ENCODE assay signal across 1 cellular context in the genomic region with DNA sequence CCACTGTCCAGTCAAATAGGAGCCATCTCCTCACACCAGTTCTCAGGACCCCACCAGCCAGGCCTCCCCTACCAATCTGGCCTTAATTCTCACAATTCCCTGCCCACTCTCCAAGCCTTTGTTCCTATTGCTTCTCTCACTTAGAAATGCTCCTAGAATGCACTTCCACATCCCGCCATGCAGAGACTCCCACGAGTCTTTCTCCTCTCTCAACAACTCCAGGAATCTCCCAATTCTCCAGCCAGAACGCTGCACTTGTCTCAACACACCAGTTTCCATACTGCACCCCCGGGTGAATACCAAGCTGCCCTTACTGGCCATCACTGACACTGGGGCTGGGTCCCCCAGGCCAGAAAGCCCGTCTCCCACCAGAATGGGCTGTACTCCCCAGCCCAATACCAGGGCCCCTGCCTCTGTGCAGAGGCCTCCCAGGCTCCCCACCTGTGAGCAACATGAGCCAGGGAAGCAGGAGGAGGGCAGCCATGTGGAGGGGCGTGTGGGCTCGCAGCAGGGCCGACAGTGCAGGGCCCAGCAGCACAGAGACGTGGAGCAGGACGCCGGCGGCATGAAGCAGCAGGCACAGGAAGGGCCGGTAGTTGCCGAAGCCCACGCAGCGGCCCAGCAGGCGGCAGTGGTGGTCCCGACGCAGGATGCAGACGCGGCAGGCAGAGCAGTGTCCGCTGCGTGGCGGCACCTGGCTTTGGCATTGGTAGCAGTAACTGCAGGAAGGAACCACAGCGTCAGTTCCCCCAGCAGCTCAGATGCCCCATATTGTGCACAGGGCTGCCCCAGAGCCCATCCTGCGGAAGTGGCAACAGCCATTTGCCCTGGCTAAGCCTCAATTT.
TF ChIP-seq lines count a peak whose summit lies in the region.

No MANE protein-coding gene starts in this region.

TF ChIP-seq in SK-N-SH, 30 proteins besides CTCF, POLR2A, EP300 and RAD21 (continued from another document):
- TF ChIP-seq, protein P1, sequence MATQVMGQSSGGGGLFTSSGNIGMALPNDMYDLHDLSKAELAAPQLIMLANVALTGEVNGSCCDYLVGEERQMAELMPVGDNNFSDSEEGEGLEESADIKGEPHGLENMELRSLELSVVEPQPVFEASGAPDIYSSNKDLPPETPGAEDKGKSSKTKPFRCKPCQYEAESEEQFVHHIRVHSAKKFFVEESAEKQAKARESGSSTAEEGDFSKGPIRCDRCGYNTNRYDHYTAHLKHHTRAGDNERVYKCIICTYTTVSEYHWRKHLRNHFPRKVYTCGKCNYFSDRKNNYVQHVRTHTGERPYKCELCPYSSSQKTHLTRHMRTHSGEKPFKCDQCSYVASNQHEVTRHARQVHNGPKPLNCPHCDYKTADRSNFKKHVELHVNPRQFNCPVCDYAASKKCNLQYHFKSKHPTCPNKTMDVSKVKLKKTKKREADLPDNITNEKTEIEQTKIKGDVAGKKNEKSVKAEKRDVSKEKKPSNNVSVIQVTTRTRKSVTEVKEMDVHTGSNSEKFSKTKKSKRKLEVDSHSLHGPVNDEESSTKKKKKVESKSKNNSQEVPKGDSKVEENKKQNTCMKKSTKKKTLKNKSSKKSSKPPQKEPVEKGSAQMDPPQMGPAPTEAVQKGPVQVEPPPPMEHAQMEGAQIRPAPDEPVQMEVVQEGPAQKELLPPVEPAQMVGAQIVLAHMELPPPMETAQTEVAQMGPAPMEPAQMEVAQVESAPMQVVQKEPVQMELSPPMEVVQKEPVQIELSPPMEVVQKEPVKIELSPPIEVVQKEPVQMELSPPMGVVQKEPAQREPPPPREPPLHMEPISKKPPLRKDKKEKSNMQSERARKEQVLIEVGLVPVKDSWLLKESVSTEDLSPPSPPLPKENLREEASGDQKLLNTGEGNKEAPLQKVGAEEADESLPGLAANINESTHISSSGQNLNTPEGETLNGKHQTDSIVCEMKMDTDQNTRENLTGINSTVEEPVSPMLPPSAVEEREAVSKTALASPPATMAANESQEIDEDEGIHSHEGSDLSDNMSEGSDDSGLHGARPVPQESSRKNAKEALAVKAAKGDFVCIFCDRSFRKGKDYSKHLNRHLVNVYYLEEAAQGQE (IDR thresholded peaks at IDR 0.05; ENCODE audit: low read depth, low read length) = no peak
